In genomic region chr1:145955436-145955835, GRCh38 we compare ENCODE assay signal across 11 cellular contexts. TPM values are rescaled to one million over a fixed set of nuclear protein-coding genes. Genes with fewer than 3 reads are reported as not detected.
DNase-seq lines count a peak whose midpoint lies in the region; ATAC-seq and TF ChIP-seq lines count a peak whose summit lies in the region.
"Had no signal": no experiment of that assay in that cellular context is flagged by ENCODE, and none has a peak within 500 bp of the region (broad histone marks: within the 10 kb centered on the region; RNA-seq: fewer than 3 reads in every experiment).

No MANE protein-coding gene starts in this region.

- H3K4me2 ChIP-seq in BLaER1 (peak overlapping the region; percentile 94), OCI-LY1 (ENCODE audit: low read length) (peak overlapping the region; percentile 84; the same call in 1 of the 2 replicates)

- peaks cover 62% of the 10 kb centered on the region for H3K4me1 ChIP-seq in BLaER1
- H3K4me1 ChIP-seq in OCI-LY1 (ENCODE audit: insufficient read depth, low read length, severe bottlenecking), result peaks cover 57% of the 10 kb centered on the region

- ATAC-seq in HG03095 (IDR thresholded peaks at IDR 0.05; ENCODE audit: unreplicated experiment) (no peak), left lobe of liver (no peak), GM18909 (IDR thresholded peaks at IDR 0.05; ENCODE audit: poor library complexity, unreplicated experiment) (no peak)

- H3K27ac ChIP-seq in BLaER1, result no peak overlapping the region
- no peak overlapping the region for H3K27ac ChIP-seq in OCI-LY1 (ENCODE audit: low read depth, low read length, poor library complexity, severe bottlenecking)

- H3K27me3 ChIP-seq in BLaER1, result no peaks in the 10 kb centered on the region
- no peaks in the 10 kb centered on the region for H3K27me3 ChIP-seq in OCI-LY1 (ENCODE audit: insufficient read depth, low read length)
- H3K27me3 ChIP-seq: testis had no signal

- TF ChIP-seq CTCF in OCI-LY1 (IDR thresholded peaks at IDR 0.05; ENCODE audit: low read length) (no peak), epithelial cell of proximal tubule (conservative IDR thresholded peaks at IDR 0.05; ENCODE audit: low read depth, low read length) (no peak)

- H3K36me3 ChIP-seq in BLaER1, result peaks cover 37% of the 10 kb centered on the region
- peaks cover 15% of the 10 kb centered on the region; the same call in 1 of the 2 replicates for H3K36me3 ChIP-seq in OCI-LY1 (ENCODE audit: insufficient read depth, low read length)

- H3K4me3 ChIP-seq in BLaER1 (no peak overlapping the region), OCI-LY1 (ENCODE audit: low read depth, low read length, poor library complexity, severe bottlenecking) (no peak overlapping the region), epithelial cell of proximal tubule (ENCODE audit: low read depth, low read length) (peak overlapping the region; percentile 75)
- H3K4me3 ChIP-seq: testis had no signal

- 0 out of 2 replicates have a peak, but pooled peaks cover 6% of the 10 kb centered on the region for H3F3A ChIP-seq in OCI-LY1 (ENCODE audit: insufficient read depth, low read length)

- H3K9me3 ChIP-seq in BLaER1, result no peaks in the 10 kb centered on the region
- no peaks in the 10 kb centered on the region for H3K9me3 ChIP-seq in OCI-LY1 (ENCODE audit: low read length)
- H3K9me3 ChIP-seq: testis had no signal

- DNase-seq in epithelial cell of proximal tubule (ENCODE audit: low read depth) (no peak), pons (ENCODE audit: low spot score) (peak; percentile 37), left lobe of liver (ENCODE audit: low spot score) (no peak), NCI-H524 treated with DMSO at 0.1 percent for 48 hours (lab: John Stamatoyannopoulos, UW) (no peak)
- DNase-seq: cerebellar nuclear complex, MM.1S, testis had no signal

- no peak overlapping the region for H2AFZ ChIP-seq in OCI-LY1 (ENCODE audit: low read length)

- no peaks in the 10 kb centered on the region for H3K9me2 ChIP-seq in OCI-LY1 (ENCODE audit: low read depth, low read length)

- H3K9ac ChIP-seq in BLaER1 (no peak overlapping the region; the same call in 1 of the 2 replicates), OCI-LY1 (ENCODE audit: low read length) (no peak overlapping the region)

- H3K79me2 ChIP-seq in OCI-LY1 (ENCODE audit: insufficient read depth, low read length), result no peaks in the 10 kb centered on the region; the same call in 1 of the 2 replicates

- H4K20me1 ChIP-seq in BLaER1, result peaks cover 21% of the 10 kb centered on the region
- no peaks in the 10 kb centered on the region for H4K20me1 ChIP-seq in OCI-LY1 (ENCODE audit: insufficient read depth, low read length)

RNA-seq across cellular contexts. Expression of gene LIX1L, which starts 2.4 kb away (rescaled TPM):
- total RNA-seq in epithelial cell of proximal tubule, result 22.3 and 32.5 TPM in 2 replicates
- total RNA-seq in left lobe of liver, result 11.4 TPM

RNA-seq across cellular contexts. Expression of gene ANKRD34A, which starts 8.9 kb away (rescaled TPM):
- 0.06 and 0.14 TPM in 2 replicates for total RNA-seq in epithelial cell of proximal tubule
- total RNA-seq in left lobe of liver, result 0.65 TPM

RNA-seq across cellular contexts. Expression of gene POLR3GL, which starts 9.1 kb away (rescaled TPM):
- total RNA-seq in epithelial cell of proximal tubule (15.6 and 16.1 TPM in 2 replicates), left lobe of liver (14.2 TPM)

RNA-seq across cellular contexts. Expression of gene RBM8A, which starts 28.2 kb away (rescaled TPM):
- total RNA-seq in epithelial cell of proximal tubule, result 228 and 360 TPM in 2 replicates
- 45.0 TPM for total RNA-seq in left lobe of liver

RNA-seq across cellular contexts. Expression of gene PEX11B, which starts 36.9 kb away (rescaled TPM):
- 19.8 and 24.7 TPM in 2 replicates for total RNA-seq in epithelial cell of proximal tubule
- 16.1 TPM for total RNA-seq in left lobe of liver
